Comparison of ENCODE assay signal across 13 cellular contexts in genomic region chr5:53330491-53330890, GRCh38.
DNase-seq lines count a peak whose midpoint lies in the region; ATAC-seq and TF ChIP-seq lines count a peak whose summit lies in the region.
"Had no signal": no experiment of that assay in that cellular context is flagged by ENCODE, and none has a peak within 500 bp of the region (broad histone marks: within the 10 kb centered on the region; RNA-seq: fewer than 3 reads in every experiment).

No MANE protein-coding gene starts in this region.

- ATAC-seq in IMR-90 (ENCODE audit: low read depth), result no peak
- ATAC-seq in right lobe of liver, result peak in 3 of 4 donors; percentile 49 to 68 (median 60)
- no peak for ATAC-seq in HG02852 (IDR thresholded peaks at IDR 0.05; ENCODE audit: unreplicated experiment)
- ATAC-seq in activated CD4-positive, CD25-positive, alpha-beta regulatory T cell treated with anti-CD3 and anti-CD28 coated beads, Interleukin-2, amount 50 U/mL, for 24 hours, result no peak
- ATAC-seq: HCT116 had no signal

- H3K4me3 ChIP-seq in ACC112 (ENCODE audit: low read depth, low read length) (no peak overlapping the region), IMR-90 (ENCODE audit: insufficient read depth, low read depth, low read length) (no peak overlapping the region), esophagus squamous epithelium (no peak overlapping the region), right lobe of liver (no peak overlapping the region)

- TF ChIP-seq POLR2A in IMR-90 (IDR thresholded peaks at IDR 0.05; ENCODE audit: low read depth, low read length) (no peak), esophagus squamous epithelium (IDR thresholded peaks at IDR 0.05) (no peak), right lobe of liver (IDR thresholded peaks at IDR 0.05) (no peak)

- no peak overlapping the region for H3K9ac ChIP-seq in IMR-90 (ENCODE audit: low read depth, low read length)

- H3K79me1 ChIP-seq in IMR-90 (ENCODE audit: low read depth in 1 of 2, low read length in 2 of 2), result 0 out of 4 replicates have a peak, but pooled peaks cover 0 to 4% of the 10 kb centered on the region in 2 experiments

- no CpG with 5 or more reads among the region's 2 CpGs for WGBS in IMR-90 (ENCODE audit: extremely low coverage in 2 of 2, insufficient read length in 1 of 2), 2 experiments
- WGBS in esophagus squamous epithelium, 2 donors, result 31 to 43% methylated on average over 2 of the region's 2 CpGs
- WGBS in right lobe of liver (ENCODE audit: insufficient coverage, low coverage, low lambda C conversion rate, missing lambda C conversion rate), result 20% methylated on average over 2 of the region's 2 CpGs

- H3K4me1 Mint-ChIP-seq in activated T-helper 2 cell treated with anti-CD3 and anti-CD28 coated beads, Interferon-gamma antibody, Interleukin-2, Interleukin-4, amounts not matched to agents 10 μg/mL and 5 μg/mL and 100 μg/mL, durations not matched to agents 14 hours and 24 hours and 36 hours (ENCODE audit: low read depth), result no peaks in the 10 kb centered on the region
- H3K4me1 Mint-ChIP-seq: B cell had no signal

- no peaks in the 10 kb centered on the region for H3K36me3 Mint-ChIP-seq in activated T-helper 2 cell treated with anti-CD3 and anti-CD28 coated beads, Interferon-gamma antibody, Interleukin-2, Interleukin-4, amounts not matched to agents 10 μg/mL and 5 μg/mL and 100 μg/mL, durations not matched to agents 14 hours and 24 hours and 36 hours (ENCODE audit: low read depth)

- peak overlapping the region; percentile 30; the same call in 1 of the 2 replicates for H3K18ac ChIP-seq in IMR-90 (ENCODE audit: low read depth, low read length)

- POLR2A ChIA-PET in IMR-90 (lab: Charles Lee; ENCODE audit: unreplicated experiment), result no interaction called here

- no peak overlapping the region; the same call in 1 of the 2 replicates for H3K4ac ChIP-seq in IMR-90 (ENCODE audit: low read depth, low read length)

- no peak overlapping the region for H4K5ac ChIP-seq in IMR-90 (ENCODE audit: low read depth, low read length)

- no peaks in the 10 kb centered on the region for H3K9me3 Mint-ChIP-seq in activated T-helper 2 cell treated with anti-CD3 and anti-CD28 coated beads, Interferon-gamma antibody, Interleukin-2, Interleukin-4, amounts not matched to agents 10 μg/mL and 5 μg/mL and 100 μg/mL, durations not matched to agents 14 hours and 24 hours and 36 hours

- no peak overlapping the region for H3K27ac Mint-ChIP-seq in activated T-helper 2 cell treated with anti-CD3 and anti-CD28 coated beads, Interferon-gamma antibody, Interleukin-2, Interleukin-4, amounts not matched to agents 10 μg/mL and 5 μg/mL and 100 μg/mL, durations not matched to agents 14 hours and 24 hours and 36 hours
- H3K27ac Mint-ChIP-seq: B cell; CD4-positive, alpha-beta T cell had no signal

- no peaks in the 10 kb centered on the region for H3K36me3 ChIP-seq in ACC112 (ENCODE audit: insufficient read depth, low read length)
- no peaks in the 10 kb centered on the region for H3K36me3 ChIP-seq in IMR-90 (ENCODE audit: control insufficient read depth, insufficient read depth, low read length)
- no peaks in the 10 kb centered on the region for H3K36me3 ChIP-seq in esophagus squamous epithelium
- no peaks in the 10 kb centered on the region for H3K36me3 ChIP-seq in right lobe of liver

- BruUV-seq in IMR-90 (replicated peaks; lab: Mats Ljungman, UMichigan), result no TSS peak

- H3K79me2 ChIP-seq in ACC112 (ENCODE audit: control insufficient read depth, insufficient read depth, low read length, unreplicated experiment), result no peaks in the 10 kb centered on the region

- 0 out of 3 replicates have a peak overlapping the region, but pooled peaks have one; percentile 77 for H2BK15ac ChIP-seq in IMR-90 (ENCODE audit: low read depth, low read length)

- H3K4me1 ChIP-seq in ACC112 (ENCODE audit: control insufficient read depth, insufficient read depth, low read length, unreplicated experiment) (peaks cover 70% of the 10 kb centered on the region), IMR-90 (ENCODE audit: control insufficient read depth, insufficient read depth, low read length) (peaks cover 19% of the 10 kb centered on the region), esophagus squamous epithelium (peaks cover 7 to 74% (median 19%) of the 10 kb centered on the region in 3 donors), right lobe of liver (peaks cover 0 to 17% (median 5%) of the 10 kb centered on the region in 4 donors)

- peak overlapping the region; percentile 67; the same call in 1 of the 2 replicates for H2BK20ac ChIP-seq in IMR-90 (ENCODE audit: low read depth, low read length)

- intact Hi-C loops in IMR-90 (cut with micrococcal nuclease), result no loop called here
- intact Hi-C loops in esophagus squamous epithelium (cut with DNase I), result no loop called here
- intact Hi-C loops in right lobe of liver (cut with DNase I), result no loop called here
- intact Hi-C loops in activated T-helper 2 cell treated with anti-CD3 and anti-CD28 coated beads, Interferon-gamma antibody, Interleukin-2, Interleukin-4, amounts not matched to agents 10 μg/mL and 5 μg/mL and 100 μg/mL, durations not matched to agents 14 hours and 24 hours and 36 hours (cut with micrococcal nuclease), result no loop called here

- H3K9me3 ChIP-seq in IMR-90 (ENCODE audit: control insufficient read depth, insufficient read depth, low read length) (no peaks in the 10 kb centered on the region), esophagus squamous epithelium (no peaks in the 10 kb centered on the region), right lobe of liver (no peaks in the 10 kb centered on the region)

- no peak overlapping the region for H2BK5ac ChIP-seq in IMR-90 (ENCODE audit: low read depth, low read length, poor library complexity, severe bottlenecking)

- no peaks in the 10 kb centered on the region for H4K20me1 ChIP-seq in IMR-90 (ENCODE audit: insufficient read depth, low read length)

- H3K23ac ChIP-seq in IMR-90 (ENCODE audit: low read depth, low read length), result no peak overlapping the region

- CTCF ChIA-PET in IMR-90 (lab: Yijun Ruan, JAX), result interaction anchor here (0.6 kb wide), 1 partner anchor 1089 kb away, joined by 4 read pairs; no protein-coding TSS in a partner anchor

- H3K4me3 Mint-ChIP-seq in activated T-helper 2 cell treated with anti-CD3 and anti-CD28 coated beads, Interferon-gamma antibody, Interleukin-2, Interleukin-4, amounts not matched to agents 10 μg/mL and 5 μg/mL and 100 μg/mL, durations not matched to agents 14 hours and 24 hours and 36 hours (ENCODE audit: low read depth), result no peak overlapping the region
- H3K4me3 Mint-ChIP-seq: B cell; CD4-positive, alpha-beta T cell had no signal

- H2AFZ ChIP-seq in ACC112 (ENCODE audit: low read length, unreplicated experiment), result no peak overlapping the region
- no peak overlapping the region for H2AFZ ChIP-seq in IMR-90 (replicated peaks; ENCODE audit: low read length, poor library complexity)

- DNase-seq in IMR-90, result no peak
- no peak for DNase-seq in esophagus squamous epithelium (lab: John Stamatoyannopoulos, UW)
- no peak for DNase-seq in right lobe of liver
- no peak for DNase-seq in activated T-helper 2 cell treated with anti-CD3 and anti-CD28 coated beads, Interferon-gamma antibody, Interleukin-2, Interleukin-4, amounts not matched to agents 10 μg/mL and 5 μg/mL and 100 μg/mL, durations not matched to agents 14 hours and 24 hours and 36 hours (ENCODE audit: low spot score)
- DNase-seq: C1 segment of cervical spinal cord; Calu3; CD4-positive, alpha-beta T cell; DMS 273 treated with DMSO at 0.1 percent for 48 hours had no signal

- in situ Hi-C loops in IMR-90 (cut with MboI; ENCODE audit: low sequenced_read_pairs), result no loop called here

- TF ChIP-seq CTCF in IMR-90 (conservative IDR thresholded peaks at IDR 0.05; ENCODE audit: low read depth, low read length), result no peak
- TF ChIP-seq CTCF in esophagus squamous epithelium (IDR thresholded peaks at IDR 0.05), result no peak
- TF ChIP-seq CTCF in right lobe of liver (IDR thresholded peaks at IDR 0.05), result no peak

- no peak for TF ChIP-seq RAD21 in IMR-90 (IDR thresholded peaks at IDR 0.05; ENCODE audit: low read length)

- no peak overlapping the region for H4K91ac ChIP-seq in IMR-90 (ENCODE audit: insufficient read depth, low read depth, low read length)

- no peaks in the 10 kb centered on the region for H3K27me3 Mint-ChIP-seq in activated T-helper 2 cell treated with anti-CD3 and anti-CD28 coated beads, Interferon-gamma antibody, Interleukin-2, Interleukin-4, amounts not matched to agents 10 μg/mL and 5 μg/mL and 100 μg/mL, durations not matched to agents 14 hours and 24 hours and 36 hours (ENCODE audit: low read depth)
- H3K27me3 Mint-ChIP-seq: B cell had no signal

- peaks cover 13% of the 10 kb centered on the region; the same call in 1 of the 2 replicates for H3K9me1 ChIP-seq in IMR-90 (ENCODE audit: insufficient read depth, low read length)

- no peak overlapping the region for H3K14ac ChIP-seq in IMR-90 (replicated peaks; ENCODE audit: low read depth, low read length)

- H2BK120ac ChIP-seq in IMR-90 (ENCODE audit: low read depth, low read length), result peak overlapping the region; percentile 30; the same call in 1 of the 2 replicates

- H4K8ac ChIP-seq in IMR-90 (ENCODE audit: low read depth in 2 of 2, low read length in 2 of 2), result no peak overlapping the region

- H3K4me2 ChIP-seq in IMR-90 (ENCODE audit: low read depth, low read length), result no peak overlapping the region

- no peak overlapping the region for H2AK9ac ChIP-seq in IMR-90 (replicated peaks; ENCODE audit: low read depth, low read length, poor library complexity)

- 0 out of 2 replicates have a peak overlapping the region, but pooled peaks have one; percentile 72 for H3K27ac ChIP-seq in ACC112 (ENCODE audit: low read depth, low read length)
- H3K27ac ChIP-seq in IMR-90 (ENCODE audit: insufficient read depth, low read length), result no peak overlapping the region
- peak overlapping the region in 3 of 4 donors; percentile 1 to 83 (median 76) for H3K27ac ChIP-seq in esophagus squamous epithelium
- H3K27ac ChIP-seq in right lobe of liver, result no peak overlapping the region

- no peak overlapping the region for H3K56ac ChIP-seq in IMR-90 (ENCODE audit: extremely low read depth, insufficient read depth, low read length)

- H3K27me3 ChIP-seq in ACC112 (ENCODE audit: insufficient read depth, low read length), result no peaks in the 10 kb centered on the region
- H3K27me3 ChIP-seq in IMR-90 (ENCODE audit: control insufficient read depth, insufficient read depth, low read length), result no peaks in the 10 kb centered on the region
- no peaks in the 10 kb centered on the region for H3K27me3 ChIP-seq in esophagus squamous epithelium
- no peaks in the 10 kb centered on the region for H3K27me3 ChIP-seq in right lobe of liver

- H2AK5ac ChIP-seq in IMR-90 (ENCODE audit: low read depth, low read length), result 0 out of 2 replicates have a peak overlapping the region, but pooled peaks have one; percentile 0

- dilution Hi-C loops in IMR-90 (cut with HindIII; ENCODE audit: low sequenced_read_pairs, unreplicated experiment), result no loop called here

TF ChIP-seq in IMR-90, 13 proteins besides CTCF, POLR2A, EP300 and RAD21 (continues in another document):
- TF ChIP-seq RFX5 (IDR thresholded peaks at IDR 0.05; ENCODE audit: low read depth, low read length), result no peak
- TF ChIP-seq MAFK (IDR thresholded peaks at IDR 0.05; ENCODE audit: low read depth, low read length), result no peak
- TF ChIP-seq CEBPB (IDR thresholded peaks at IDR 0.05; ENCODE audit: low read depth, low read length), result no peak

Comparison
In these comparisons a context has a peak if more than half of its experiments do, and no peak if none do; other contexts are left out.
1. H3K27ac ChIP-seq: peak in ACC112 (single experiment) and esophagus squamous epithelium (3 of 4); none in IMR-90 (single experiment) and right lobe of liver (0 of 3).
2. ATAC-seq: peak in right lobe of liver (3 of 4); none in IMR-90 (single experiment), HG02852 (single experiment) and activated CD4-positive, CD25-positive, alpha-beta regulatory T cell treated with anti-CD3 and anti-CD28 coated beads, Interleukin-2, amount 50 U/mL, for 24 hours (0 of 2).